ENCODE assay signal across 10 cellular contexts in the genomic region with DNA sequence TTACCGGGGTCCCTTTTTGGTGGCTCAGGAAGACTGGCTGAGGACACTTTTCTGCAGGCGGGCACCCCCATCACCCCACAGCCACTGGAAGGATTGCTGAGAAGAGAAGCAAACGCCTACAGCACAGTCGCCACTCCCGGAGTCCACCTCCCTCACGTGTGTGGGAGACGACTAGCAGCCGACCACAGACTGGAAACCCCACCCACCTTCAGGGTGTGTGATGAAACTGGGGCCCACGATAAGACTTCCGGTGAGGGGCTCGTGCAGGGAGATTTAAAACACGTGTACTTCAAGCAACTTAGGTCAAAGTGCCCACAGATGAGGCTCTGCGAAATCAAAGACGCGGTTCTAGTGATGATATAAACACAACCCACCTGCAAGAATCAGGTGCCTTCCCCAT. TPM values are rescaled to one million over a fixed set of nuclear protein-coding genes. Genes with fewer than 3 reads are reported as not detected.
DNase-seq lines count a peak whose midpoint lies in the region; ATAC-seq and TF ChIP-seq lines count a peak whose summit lies in the region.
"Had no signal": no experiment of that assay in that cellular context is flagged by ENCODE, and none has a peak within 500 bp of the region (broad histone marks: within the 10 kb centered on the region; RNA-seq: fewer than 3 reads in every experiment).

No MANE protein-coding gene starts in this region.

- no peak for ATAC-seq in stimulated activated naive B cell treated with anti-CD40 and anti-IgM and Interleukin-4, amounts not matched to agents 10 μg/mL and 1 μg/mL and 100 μg/mL, for 72 hours (replicated peaks)
- ATAC-seq in right lobe of liver (no peak), HG03469 (IDR thresholded peaks at IDR 0.05; ENCODE audit: unreplicated experiment) (no peak)

- H3K4me3 ChIP-seq in lower leg skin (ENCODE audit: low read depth, poor library complexity, severe bottlenecking) (no peak overlapping the region), right lobe of liver (no peak overlapping the region)

- TF ChIP-seq POLR2A in lower leg skin (IDR thresholded peaks at IDR 0.05) (no peak), right lobe of liver (IDR thresholded peaks at IDR 0.05) (no peak)

- H3K4me1 Mint-ChIP-seq in stimulated activated naive B cell treated with anti-CD40 and anti-IgM and Interleukin-4, amounts not matched to agents 10 μg/mL and 1 μg/mL and 100 μg/mL, for 72 hours: peaks cover 58 to 88% of the 10 kb centered on the region in 2 donors

- 65 to 81% methylated on average over 12 to 13 of the region's 15 CpGs for WGBS in lower leg skin, 2 donors
- 63% methylated on average over 12 of the region's 15 CpGs for WGBS in right lobe of liver (ENCODE audit: insufficient coverage, low coverage, low lambda C conversion rate, missing lambda C conversion rate)

- peaks cover 0 to 6% of the 10 kb centered on the region in 2 donors for H3K9me3 Mint-ChIP-seq in stimulated activated naive B cell treated with anti-CD40 and anti-IgM and Interleukin-4, amounts not matched to agents 10 μg/mL and 1 μg/mL and 100 μg/mL, for 72 hours

- no peaks in the 10 kb centered on the region for H3K27me3 Mint-ChIP-seq in stimulated activated naive B cell treated with anti-CD40 and anti-IgM and Interleukin-4, amounts not matched to agents 10 μg/mL and 1 μg/mL and 100 μg/mL, for 72 hours

- DNase-seq in NCI-H226 (peak; percentile 49), lower leg skin (ENCODE audit: low spot score in 2 of 2) (peak; percentile 25 to 83), HCEC 1CT (no peak), right lobe of liver (no peak), amygdala (lab: John Stamatoyannopoulos, UW) (no peak)
- peak; percentile 80 for DNase-seq in activated CD8-positive, alpha-beta memory T cell treated with anti-CD3 and anti-CD28 coated beads, Interleukin-2, amount 50 U/mL, for 48 hours
- DNase-seq in stimulated activated naive B cell treated with anti-CD40 and anti-IgM and Interleukin-4, amounts not matched to agents 10 μg/mL and 1 μg/mL and 100 μg/mL, for 72 hours: no peak
- DNase-seq: cortex of kidney, NCI-H1092 treated with DMSO at 0.1 percent for 48 hours had no signal

- H3K27ac Mint-ChIP-seq in stimulated activated naive B cell treated with anti-CD40 and anti-IgM and Interleukin-4, amounts not matched to agents 10 μg/mL and 1 μg/mL and 100 μg/mL, for 72 hours: peak overlapping the region; percentile 75

- TF ChIP-seq CTCF in lower leg skin (IDR thresholded peaks at IDR 0.05) (no peak), right lobe of liver (IDR thresholded peaks at IDR 0.05) (no peak)

- intact Hi-C loops in lower leg skin (cut with DNase I; ENCODE audit: low total_unique reads): no loop called here
- intact Hi-C loops in right lobe of liver (cut with DNase I): no loop called here

- no peaks in the 10 kb centered on the region for H3K27me3 ChIP-seq in right lobe of liver

- H3K27ac ChIP-seq in right lobe of liver: no peak overlapping the region

- H3K36me3 Mint-ChIP-seq in stimulated activated naive B cell treated with anti-CD40 and anti-IgM and Interleukin-4, amounts not matched to agents 10 μg/mL and 1 μg/mL and 100 μg/mL, for 72 hours: peaks cover 41 to 61% of the 10 kb centered on the region in 2 donors

- peaks cover 0 to 28% (median 20%) of the 10 kb centered on the region in 4 donors for H3K4me1 ChIP-seq in right lobe of liver

- H3K4me3 Mint-ChIP-seq in stimulated activated naive B cell treated with anti-CD40 and anti-IgM and Interleukin-4, amounts not matched to agents 10 μg/mL and 1 μg/mL and 100 μg/mL, for 72 hours: peak overlapping the region in 1 of 2 donors; percentile 48

- H3K9me3 ChIP-seq in right lobe of liver: no peaks in the 10 kb centered on the region

- H3K36me3 ChIP-seq in right lobe of liver: no peaks in the 10 kb centered on the region

RNA-seq across cellular contexts. Expression of a gene that starts 26.3 kb away (rescaled TPM):
- total RNA-seq in lower leg skin (10 to 100 TPM; 45.0 to 60.0 (median 51.9) TPM), right lobe of liver (10 to 100 TPM; 24.0 to 40.8 (median 27.6) TPM)

Comparison
In these comparisons a context has a peak if more than half of its experiments do, and no peak if none do; other contexts are left out.
1. DNase-seq: peak in NCI-H226 (single experiment), activated CD8-positive, alpha-beta memory T cell treated with anti-CD3 and anti-CD28 coated beads, Interleukin-2, amount 50 U/mL, for 48 hours (single experiment) and lower leg skin (2 of 2); none in stimulated activated naive B cell treated with anti-CD40 and anti-IgM and Interleukin-4, amounts not matched to agents 10 μg/mL and 1 μg/mL and 100 μg/mL, for 72 hours (single experiment), HCEC 1CT (single experiment), right lobe of liver (0 of 3) and amygdala (0 of 56).